In the genomic region with DNA sequence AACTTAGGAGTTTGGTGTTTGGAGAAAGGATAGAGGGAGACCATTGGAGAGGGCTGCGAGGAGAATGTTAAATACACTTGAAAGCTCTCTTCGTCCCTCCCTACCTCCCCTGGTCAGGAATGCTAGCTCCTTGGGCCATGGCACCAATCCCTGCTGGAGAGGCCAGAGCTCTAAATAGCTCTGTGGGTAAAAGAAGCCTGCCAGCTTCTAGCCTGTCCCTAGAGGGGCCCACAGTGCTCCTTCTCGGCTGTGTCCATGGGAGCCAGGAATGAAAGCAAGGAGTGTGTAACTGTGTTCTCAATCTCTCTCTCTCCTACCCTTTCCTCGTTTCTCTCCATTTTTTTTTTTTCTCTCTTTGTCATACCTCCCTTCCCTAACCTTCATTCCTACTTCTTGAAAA, we compare ENCODE assay signal across 18 cellular contexts. TPM values are rescaled to one million over a fixed set of nuclear protein-coding genes. Genes with fewer than 3 reads are reported as not detected.
DNase-seq lines count a peak whose midpoint lies in the region; ATAC-seq lines count a peak whose summit lies in the region.
"Had no signal": no experiment of that assay in that cellular context is flagged by ENCODE, and none has a peak within 500 bp of the region (broad histone marks: within the 10 kb centered on the region; RNA-seq: fewer than 3 reads in every experiment).

A gene with protein sequence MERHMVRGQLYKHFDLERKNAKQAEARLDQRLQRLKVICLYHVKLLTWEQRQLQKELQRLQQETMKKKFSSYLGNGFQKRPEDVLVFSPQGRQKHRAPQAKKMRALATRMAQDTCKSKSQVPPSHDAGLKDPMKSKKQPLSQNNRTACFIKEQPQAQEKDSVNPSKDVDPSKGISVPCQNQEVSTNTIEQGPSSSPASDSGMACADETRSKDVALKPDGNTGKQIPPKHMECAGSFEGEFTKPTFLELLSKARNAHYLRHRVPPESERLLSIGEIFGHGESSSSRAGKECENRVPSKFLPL (minus strand): TSS at position 75 of the 400 bp plus-strand sequence. CDS start 1,529 bp downstream, outside the sequence.

- no peaks in the 10 kb centered on the region for H3K36me3 Mint-ChIP-seq in stimulated activated naive B cell treated with anti-CD40 and anti-IgM and Interleukin-4, amounts not matched to agents 10 μg/mL and 1 μg/mL and 100 μg/mL, for 72 hours
- H3K36me3 Mint-ChIP-seq: natural killer cell treated with Interleukin-12 subunit alpha and Interleukin-12 subunit beta and Interleukin-15 and Interleukin-18, amount 100 ng/mL, for 72 hours had no signal

- H3K4me1 Mint-ChIP-seq in stimulated activated naive B cell treated with anti-CD40 and anti-IgM and Interleukin-4, amounts not matched to agents 10 μg/mL and 1 μg/mL and 100 μg/mL, for 72 hours, result no peaks in the 10 kb centered on the region
- H3K4me1 Mint-ChIP-seq: activated CD4-positive, alpha-beta T cell treated with anti-CD3 and anti-CD28 coated beads for 36 hours had no signal

- H3K27me3 Mint-ChIP-seq in stimulated activated naive B cell treated with anti-CD40 and anti-IgM and Interleukin-4, amounts not matched to agents 10 μg/mL and 1 μg/mL and 100 μg/mL, for 72 hours, result peaks cover 19 to 33% of the 10 kb centered on the region in 2 donors

- H3K27ac ChIP-seq in caudate nucleus (ENCODE audit: low read depth, low read length), result peak within 1 kb of the TSS; percentile 48
- H3K27ac ChIP-seq: suprapubic skin had no signal

- peaks cover 0 to 3% of the 10 kb centered on the region in 2 donors for H3K9me3 Mint-ChIP-seq in stimulated activated naive B cell treated with anti-CD40 and anti-IgM and Interleukin-4, amounts not matched to agents 10 μg/mL and 1 μg/mL and 100 μg/mL, for 72 hours
- H3K9me3 Mint-ChIP-seq: natural killer cell treated with Interleukin-12 subunit alpha and Interleukin-12 subunit beta and Interleukin-15 and Interleukin-18, amount 100 ng/mL, for 72 hours had no signal

- H3K4me3 Mint-ChIP-seq in stimulated activated naive B cell treated with anti-CD40 and anti-IgM and Interleukin-4, amounts not matched to agents 10 μg/mL and 1 μg/mL and 100 μg/mL, for 72 hours, result no peak within 1 kb of the TSS
- H3K4me3 Mint-ChIP-seq: activated CD4-positive, alpha-beta T cell treated with anti-CD3 and anti-CD28 coated beads for 36 hours; natural killer cell treated with Interleukin-12 subunit alpha and Interleukin-12 subunit beta and Interleukin-15 and Interleukin-18, amount 100 ng/mL, for 72 hours had no signal

- DNase-seq in Daoy (ENCODE audit: low read depth) (peak; percentile 50), caudate nucleus (lab: John Stamatoyannopoulos, UW) (peak in 12 of 61 donors; percentile 3 to 46 (median 16)), left ventricle myocardium superior (peak; percentile 43), pons (ENCODE audit: low spot score) (peak; percentile 20), NCI-H128 (lab: John Stamatoyannopoulos, UW; ENCODE audit: unreplicated experiment) (no peak), NCI-H2171 treated with DMSO at 0.1 percent for 48 hours (lab: John Stamatoyannopoulos, UW) (no peak), NCI-H524 (lab: John Stamatoyannopoulos, UW) (no peak)
- no peak for DNase-seq in stimulated activated naive B cell treated with anti-CD40 and anti-IgM and Interleukin-4, amounts not matched to agents 10 μg/mL and 1 μg/mL and 100 μg/mL, for 72 hours
- DNase-seq: ACHN; activated CD4-positive, alpha-beta T cell treated with anti-CD3 and anti-CD28 coated beads for 36 hours; activated T-cell treated with anti-CD3 and anti-CD28 coated beads, Interleukin-2, amount 50 U/mL, for 48 hours; kidney; NCI-H1092; NCI-H446 had no signal

- intact Hi-C loops in left ventricle myocardium superior (cut with micrococcal nuclease), result no loop called here

- H3K27ac Mint-ChIP-seq in stimulated activated naive B cell treated with anti-CD40 and anti-IgM and Interleukin-4, amounts not matched to agents 10 μg/mL and 1 μg/mL and 100 μg/mL, for 72 hours, result no peak within 1 kb of the TSS
- H3K27ac Mint-ChIP-seq: activated CD4-positive, alpha-beta T cell treated with anti-CD3 and anti-CD28 coated beads for 36 hours; natural killer cell treated with Interleukin-12 subunit alpha and Interleukin-12 subunit beta and Interleukin-15 and Interleukin-18, amount 100 ng/mL, for 72 hours had no signal

- ATAC-seq in left ventricle myocardium superior, result peak; percentile 99
- no peak for ATAC-seq in stimulated activated naive B cell treated with anti-CD40 and anti-IgM and Interleukin-4, amounts not matched to agents 10 μg/mL and 1 μg/mL and 100 μg/mL, for 72 hours (replicated peaks)
- ATAC-seq: activated CD4-positive, alpha-beta T cell treated with anti-CD3 and anti-CD28 coated beads for 36 hours; natural killer cell treated with Interleukin-12 subunit alpha and Interleukin-12 subunit beta and Interleukin-15 and Interleukin-18, amount 100 ng/mL, for 72 hours had no signal

RNA-seq across cellular contexts. Expression of the gene that starts here (rescaled TPM):
- 1.4 and 2.7 TPM in 2 replicates for total RNA-seq in Daoy (2014; rRNA removed; shearing (Covaris generic))
- total RNA-seq in left ventricle myocardium superior, result 0.62 TPM
- total RNA-seq: activated CD4-positive, alpha-beta T cell treated with anti-CD3 and anti-CD28 coated beads for 36 hours; frontal cortex; natural killer cell treated with Interleukin-12 subunit alpha and Interleukin-12 subunit beta and Interleukin-15 and Interleukin-18, amount 100 ng/mL, for 72 hours; suprapubic skin; T-helper 2 cell treated with Interferon-gamma antibody and Interleukin-4, amounts not matched to agents 100 ng/mL and 5 ng/mL, for 36 hours had no signal

Comparison
In these comparisons a context has a peak if more than half of its experiments do, and no peak if none do; other contexts are left out.
1. Peak in DNase-seq and ATAC-seq in left ventricle myocardium superior; RNA of the gene not detected or under 1 TPM.
2. DNase-seq: peak in Daoy (single experiment) and pons (single experiment); none in stimulated activated naive B cell treated with anti-CD40 and anti-IgM and Interleukin-4, amounts not matched to agents 10 μg/mL and 1 μg/mL and 100 μg/mL, for 72 hours (single experiment), NCI-H128 (single experiment), NCI-H2171 treated with DMSO at 0.1 percent for 48 hours (single experiment) and NCI-H524 (0 of 2).